In the genomic region with DNA sequence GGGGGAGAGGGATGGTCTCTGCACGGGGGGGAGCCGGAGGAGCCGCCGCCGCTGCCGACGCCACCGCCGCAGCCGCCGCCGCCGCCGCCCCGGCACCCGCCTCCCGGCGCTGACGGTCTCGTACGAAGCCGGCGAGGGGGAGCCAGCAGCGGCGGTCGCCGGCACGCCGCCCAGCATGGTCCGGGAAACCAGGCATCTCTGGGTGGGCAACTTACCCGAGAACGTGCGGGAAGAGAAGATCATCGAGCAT, we compare ENCODE assay signal across 8 cellular contexts. TPM values are rescaled to one million over a fixed set of nuclear protein-coding genes. Genes with fewer than 3 reads are reported as not detected.
DNase-seq lines count a peak whose midpoint lies in the region; ATAC-seq and TF ChIP-seq lines count a peak whose summit lies in the region.

No MANE protein-coding gene starts in this region.

- no peaks in the 10 kb centered on the region for H3K9me3 ChIP-seq in fibroblast of lung (ENCODE audit: control insufficient read depth, insufficient read depth, low read depth, low read length)

- peaks cover 2% of the 10 kb centered on the region for H3K4me1 ChIP-seq in fibroblast of lung (ENCODE audit: control insufficient read depth, extremely low read depth, insufficient read depth, low read length)

- DNase-seq in GM12865 (ENCODE audit: low read depth) (no peak), fibroblast of lung (ENCODE audit: low read depth in 2 of 2) (no peak), retinal pigment epithelial cell (ENCODE audit: low read depth) (no peak), NCI-H2029 (lab: John Stamatoyannopoulos, UW) (no peak), COLO668 (lab: John Stamatoyannopoulos, UW; ENCODE audit: unreplicated experiment) (no peak)

- H3K36me3 ChIP-seq in fibroblast of lung (ENCODE audit: control insufficient read depth, insufficient read depth, low read length), result no peaks in the 10 kb centered on the region

- H3K27me3 ChIP-seq in fibroblast of lung (ENCODE audit: control insufficient read depth, insufficient read depth, low read length), result no peaks in the 10 kb centered on the region

- H3K27ac ChIP-seq in fibroblast of lung (ENCODE audit: insufficient read depth, low read length), result peak overlapping the region; percentile 90

- no peaks in the 10 kb centered on the region for H4K20me1 ChIP-seq in fibroblast of lung (ENCODE audit: control insufficient read depth, extremely low read depth, insufficient read depth, low read length)

- no peak overlapping the region for H3K4me2 ChIP-seq in fibroblast of lung (ENCODE audit: extremely low read depth, insufficient read depth, low read length)

- no peak overlapping the region for H2AFZ ChIP-seq in fibroblast of lung (ENCODE audit: low read length)

- TF ChIP-seq CTCF in GM12865 (IDR thresholded peaks at IDR 0.05; ENCODE audit: insufficient read depth, low read depth, low read length, missing control alignments), result no peak
- TF ChIP-seq CTCF in fibroblast of lung (conservative IDR thresholded peaks at IDR 0.05 in 1 of 2, IDR thresholded peaks at IDR 0.05 in 1 of 2; ENCODE audit: low read depth in 1 of 2, low read length in 2 of 2), result no peak
- no peak for TF ChIP-seq CTCF in retinal pigment epithelial cell (conservative IDR thresholded peaks at IDR 0.05; ENCODE audit: low read depth, low read length)

- peak; percentile 4; the same call in 1 of the 2 replicates for TF ChIP-seq POLR2A in Raji (IDR thresholded peaks at IDR 0.05; ENCODE audit: insufficient read depth, low read depth, low read length)

- H3K9ac ChIP-seq in fibroblast of lung (ENCODE audit: insufficient read depth, low read length), result peak overlapping the region; percentile 93

- no peak for ATAC-seq in HG02852 (IDR thresholded peaks at IDR 0.05; ENCODE audit: unreplicated experiment)
- ATAC-seq in HG03025 (IDR thresholded peaks at IDR 0.05; ENCODE audit: low FRiP score, unreplicated experiment), result no peak

- peak overlapping the region; percentile 89 for H3K4me3 ChIP-seq in GM12865 (ENCODE audit: low read depth, low read length)
- peak overlapping the region; percentile 28 to 93 (median 62) for H3K4me3 ChIP-seq in fibroblast of lung (replicated peaks in 1 of 4; ENCODE audit: control extremely low read depth in 1 of 4, insufficient read depth in 1 of 4, low read depth in 3 of 4, low read length in 4 of 4)
- peak overlapping the region; percentile 90 for H3K4me3 ChIP-seq in retinal pigment epithelial cell (ENCODE audit: low read length)

- peaks cover 49% of the 10 kb centered on the region for H3K79me2 ChIP-seq in fibroblast of lung (ENCODE audit: control insufficient read depth, insufficient read depth, low read length)

RNA-seq across cellular contexts. Expression of a gene that starts 0.3 kb away (rescaled TPM):
- total RNA-seq in fibroblast of lung, result 11.0 and 11.9 TPM in 2 replicates
- 3.8 and 5.1 TPM in 2 replicates for polyA plus RNA-seq in fibroblast of lung
- 13.7 and 17.6 TPM in 2 replicates for polyA plus RNA-seq in fibroblast of lung (2012)
- 31.8 and 47.9 TPM in 2 replicates for polyA minus RNA-seq in fibroblast of lung (ENCODE audit: low replicate concordance)

RNA-seq across cellular contexts. Expression of a gene that starts 40.4 kb away (rescaled TPM):
- 4.4 and 7.8 TPM in 2 replicates for total RNA-seq in fibroblast of lung
- polyA plus RNA-seq in fibroblast of lung, result 1.3 and 2.7 TPM in 2 replicates
- 3.2 and 3.8 TPM in 2 replicates for polyA plus RNA-seq in fibroblast of lung (2012)
- polyA minus RNA-seq in fibroblast of lung (ENCODE audit: low replicate concordance), result 0.63 TPM in 1 of 2 replicates, not detected in the other
